Comparison of ENCODE assay signal across 14 cellular contexts in genomic region chr6:158762787-158763439, GRCh38. TPM values are rescaled to one million over a fixed set of nuclear protein-coding genes. Genes with fewer than 3 reads are reported as not detected.
DNase-seq lines count a peak whose midpoint lies in the region; TF ChIP-seq lines count a peak whose summit lies in the region.
"Had no signal": no experiment of that assay in that cellular context is flagged by ENCODE, and none has a peak within 500 bp of the region (broad histone marks: within the 10 kb centered on the region; RNA-seq: fewer than 3 reads in every experiment).

No MANE protein-coding gene starts in this region.

- H3K36me3 Mint-ChIP-seq in CD8-positive, alpha-beta memory T cell, result peaks cover 8 to 88% (median 19%) of the 10 kb centered on the region in 3 donors
- H3K36me3 Mint-ChIP-seq in chondrocyte (ENCODE audit: low read depth) (peaks cover 21% of the 10 kb centered on the region), mesothelial cell of epicardium (peaks cover 31% of the 10 kb centered on the region), endothelial cell (ENCODE audit: low read depth, unreplicated experiment) (peaks cover 24% of the 10 kb centered on the region)

- CTCF ChIA-PET in CD8-positive, alpha-beta memory T cell (lab: Charles Lee), result interaction anchor here (1.3 kb wide), 1 partner anchor 208 kb away, joined by 4 read pairs; no protein-coding TSS in a partner anchor

- POLR2A ChIA-PET in CD8-positive, alpha-beta memory T cell (lab: Charles Lee), result interaction anchor here (0.9 to 2.2 kb wide), 4 partner anchors 41 to 196 kb away, joined by 3 to 7 read pairs (median 4); no protein-coding TSS in a partner anchor

- peaks cover 0 to 3% (median 0%) of the 10 kb centered on the region in 5 donors for H3K9me3 Mint-ChIP-seq in CD8-positive, alpha-beta memory T cell
- H3K9me3 Mint-ChIP-seq in chondrocyte (ENCODE audit: low read depth) (no peaks in the 10 kb centered on the region), mesothelial cell of epicardium (no peaks in the 10 kb centered on the region), endothelial cell (ENCODE audit: unreplicated experiment) (no peaks in the 10 kb centered on the region)

- peaks cover 0 to 7% of the 10 kb centered on the region in 2 donors for H3K27me3 Mint-ChIP-seq in CD8-positive, alpha-beta memory T cell
- no peaks in the 10 kb centered on the region for H3K27me3 Mint-ChIP-seq in chondrocyte (ENCODE audit: low read depth)
- no peaks in the 10 kb centered on the region for H3K27me3 Mint-ChIP-seq in mesothelial cell of epicardium (ENCODE audit: low read depth)
- peaks cover 11% of the 10 kb centered on the region for H3K27me3 Mint-ChIP-seq in endothelial cell (ENCODE audit: unreplicated experiment)

- H3K4me3 ChIP-seq in CD8-positive, alpha-beta memory T cell (ENCODE audit: low read length), result no peak overlapping the region
- H3K4me3 ChIP-seq: upper lobe of right lung had no signal

- H3K4me1 ChIP-seq in CD8-positive, alpha-beta memory T cell (ENCODE audit: insufficient read depth, low read length), result no peaks in the 10 kb centered on the region
- H3K4me1 ChIP-seq: upper lobe of right lung had no signal

- no peak for DNase-seq in CD8-positive, alpha-beta memory T cell
- DNase-seq in NCI-H69 (lab: John Stamatoyannopoulos, UW), result peak; percentile 13
- peak; percentile 17 for DNase-seq in chondrocyte (ENCODE audit: low spot score)
- no peak for DNase-seq in mesothelial cell of epicardium (ENCODE audit: low spot score in 2 of 2, unreplicated experiment in 2 of 2)
- no peak for DNase-seq in NCI-H524 treated with DMSO at 0.1 percent for 48 hours (lab: John Stamatoyannopoulos, UW)
- no peak for DNase-seq in endothelial cell (ENCODE audit: low spot score)
- no peak for DNase-seq in NCI-H2171 treated with DMSO at 0.1 percent for 48 hours (lab: John Stamatoyannopoulos, UW)
- no peak for DNase-seq in NCI-H510A (lab: John Stamatoyannopoulos, UW)
- DNase-seq: cortex of kidney; DMS 273 treated with DMSO at 0.1 percent for 48 hours; NCI-H1436 treated with DMSO at 0.1 percent for 48 hours; stimulated activated CD4-positive, alpha-beta T cell treated with anti-CD3 and anti-CD28 coated beads, Interleukin-4, amount 100 ng/mL, for 4 hours; upper lobe of right lung had no signal

- TF ChIP-seq CTCF in chondrocyte (IDR thresholded peaks at IDR 0.05), result no peak
- no peak for TF ChIP-seq CTCF in mesothelial cell of epicardium (IDR thresholded peaks at IDR 0.05; ENCODE audit: unreplicated experiment)
- no peak for TF ChIP-seq CTCF in endothelial cell (IDR thresholded peaks at IDR 0.05; ENCODE audit: unreplicated experiment)

- no peak overlapping the region for H3K4me3 Mint-ChIP-seq in CD8-positive, alpha-beta memory T cell
- no peak overlapping the region for H3K4me3 Mint-ChIP-seq in chondrocyte (ENCODE audit: unreplicated experiment)
- H3K4me3 Mint-ChIP-seq in mesothelial cell of epicardium, result no peak overlapping the region
- H3K4me3 Mint-ChIP-seq in endothelial cell (ENCODE audit: unreplicated experiment), result no peak overlapping the region

- no peaks in the 10 kb centered on the region for H3K27me3 ChIP-seq in CD8-positive, alpha-beta memory T cell (ENCODE audit: insufficient read depth, low read length, poor library complexity, severe bottlenecking)
- H3K27me3 ChIP-seq: neutrophil, upper lobe of right lung had no signal

- H3K4me1 Mint-ChIP-seq in CD8-positive, alpha-beta memory T cell, result peaks cover 0 to 5% (median 4%) of the 10 kb centered on the region in 3 donors
- no peaks in the 10 kb centered on the region for H3K4me1 Mint-ChIP-seq in chondrocyte (ENCODE audit: low read depth)
- H3K4me1 Mint-ChIP-seq in mesothelial cell of epicardium, result peaks cover 37% of the 10 kb centered on the region
- no peaks in the 10 kb centered on the region for H3K4me1 Mint-ChIP-seq in endothelial cell (ENCODE audit: unreplicated experiment)

- peaks cover 31% of the 10 kb centered on the region for H3K36me3 ChIP-seq in CD8-positive, alpha-beta memory T cell (ENCODE audit: insufficient read depth, low read length)

- no peak overlapping the region for H3K27ac ChIP-seq in CD8-positive, alpha-beta memory T cell (ENCODE audit: low read depth, low read length)
- H3K27ac ChIP-seq: neutrophil, upper lobe of right lung had no signal

- H3K27ac Mint-ChIP-seq in CD8-positive, alpha-beta memory T cell, result peak overlapping the region in 7 of 8 donors; percentile 4 to 89 (median 47)
- H3K27ac Mint-ChIP-seq in chondrocyte (ENCODE audit: unreplicated experiment) (no peak overlapping the region), mesothelial cell of epicardium (peak overlapping the region; percentile 90), endothelial cell (ENCODE audit: unreplicated experiment) (no peak overlapping the region)

- no peaks in the 10 kb centered on the region for H3K9me3 ChIP-seq in CD8-positive, alpha-beta memory T cell (ENCODE audit: low read length)
- H3K9me3 ChIP-seq: neutrophil, upper lobe of right lung had no signal

RNA-seq across cellular contexts. Expression of gene EZR, which starts 56.3 kb away (rescaled TPM):
- 100 to 1,000 TPM; 296 to 299 TPM for total RNA-seq in CD8-positive, alpha-beta memory T cell
- polyA plus RNA-seq in CD8-positive, alpha-beta memory T cell, result 325 TPM
- total RNA-seq in chondrocyte, result 57.0 to 71.5 TPM (median 68.4 TPM) in 3 replicates
- total RNA-seq in mesothelial cell of epicardium, result 195 to 208 TPM (median 204 TPM) in 3 replicates
- total RNA-seq in endothelial cell (ENCODE audit: unreplicated experiment), result 125 TPM

Comparison
In these comparisons a context has a peak if more than half of its experiments do, and no peak if none do; other contexts are left out.
1. DNase-seq: peak in NCI-H69 (single experiment) and chondrocyte (single experiment); none in CD8-positive, alpha-beta memory T cell (0 of 5), mesothelial cell of epicardium (0 of 2), NCI-H524 treated with DMSO at 0.1 percent for 48 hours (single experiment), endothelial cell (single experiment), NCI-H2171 treated with DMSO at 0.1 percent for 48 hours (single experiment) and NCI-H510A (single experiment).
2. H3K27ac Mint-ChIP-seq: peak in CD8-positive, alpha-beta memory T cell (7 of 8) and mesothelial cell of epicardium (single experiment); none in chondrocyte (single experiment) and endothelial cell (single experiment).